ENCODE assay signal across 15 cellular contexts in genomic region chr15:84629033-84629432, GRCh38. TPM values are rescaled to one million over a fixed set of nuclear protein-coding genes. Genes with fewer than 3 reads are reported as not detected.
DNase-seq lines count a peak whose midpoint lies in the region; ATAC-seq and TF ChIP-seq lines count a peak whose summit lies in the region.
"Had no signal": no experiment of that assay in that cellular context is flagged by ENCODE, and none has a peak within 500 bp of the region (broad histone marks: within the 10 kb centered on the region; RNA-seq: fewer than 3 reads in every experiment).

No MANE protein-coding gene starts in this region.

- H3K4me1 Mint-ChIP-seq in Calu3 (ENCODE audit: low read depth, unreplicated experiment) (peaks cover 12% of the 10 kb centered on the region), natural killer cell (peaks cover 26 to 27% of the 10 kb centered on the region in 2 donors), neural crest cell (peaks cover 22% of the 10 kb centered on the region)

- H3K36me3 Mint-ChIP-seq in Calu3 (ENCODE audit: insufficient read depth, unreplicated experiment) = peaks cover 46% of the 10 kb centered on the region
- no peaks in the 10 kb centered on the region for H3K36me3 Mint-ChIP-seq in natural killer cell
- H3K36me3 Mint-ChIP-seq in neural crest cell (ENCODE audit: low read depth) = peaks cover 17% of the 10 kb centered on the region

- CTCF ChIA-PET in Calu3 (lab: Charles Lee) = interaction anchor here (0.6 to 0.7 kb wide), 2 partner anchors 18 to 394 kb away, joined by 3 read pairs; no protein-coding TSS in a partner anchor

- intact Hi-C loops in Calu3 (cut with micrococcal nuclease; ENCODE audit: unreplicated experiment) (no loop called here), natural killer cell (cut with micrococcal nuclease) (no loop called here)

- DNase-seq in Calu3 (no peak), natural killer cell (no peak), neural crest cell (ENCODE audit: low read depth, low spot score) (no peak), NCI-H187 (lab: John Stamatoyannopoulos, UW) (no peak), NCI-H345 (lab: John Stamatoyannopoulos, UW) (no peak), NCI-H2196 (lab: John Stamatoyannopoulos, UW; ENCODE audit: unreplicated experiment) (no peak)
- DNase-seq: ACHN; BE2C; C1 segment of cervical spinal cord; Caco-2; CD4-positive, alpha-beta T cell; DMS153; DMS79; GDM1 had no signal

- no peak for ATAC-seq in natural killer cell
- ATAC-seq in GM19397 (IDR thresholded peaks at IDR 0.05; ENCODE audit: unreplicated experiment) = no peak

- TF ChIP-seq CTCF in Calu3 (IDR thresholded peaks at IDR 0.05; ENCODE audit: unreplicated experiment) (no peak), natural killer cell (IDR thresholded peaks at IDR 0.05) (no peak), neural crest cell (conservative IDR thresholded peaks at IDR 0.05) (no peak)

- H3K4me3 Mint-ChIP-seq in Calu3 (ENCODE audit: low read depth, unreplicated experiment) (no peak overlapping the region), natural killer cell (peak overlapping the region; percentile 21), neural crest cell (peak overlapping the region; percentile 73)

- H3K27ac Mint-ChIP-seq in Calu3 (ENCODE audit: unreplicated experiment) (peak overlapping the region; percentile 50), natural killer cell (no peak overlapping the region), neural crest cell (ENCODE audit: unreplicated experiment) (no peak overlapping the region)

- H3K27me3 Mint-ChIP-seq in Calu3 (ENCODE audit: unreplicated experiment) (no peaks in the 10 kb centered on the region), natural killer cell (ENCODE audit: low read depth in 2 of 2) (no peaks in the 10 kb centered on the region), neural crest cell (ENCODE audit: low read depth) (peaks cover 2% of the 10 kb centered on the region)
- H3K27me3 Mint-ChIP-seq: CD4-positive, alpha-beta T cell had no signal

- BruUV-seq in Calu3 (replicated peaks; lab: Mats Ljungman, UMichigan) = no TSS peak

- H3K9me3 Mint-ChIP-seq in Calu3 (ENCODE audit: low read depth, unreplicated experiment) = no peaks in the 10 kb centered on the region
- H3K9me3 Mint-ChIP-seq in natural killer cell = no peaks in the 10 kb centered on the region
- H3K9me3 Mint-ChIP-seq in neural crest cell = no peaks in the 10 kb centered on the region
- H3K9me3 Mint-ChIP-seq: CD4-positive, alpha-beta T cell had no signal

RNA-seq across cellular contexts. Expression of gene WDR73, which starts 25.1 kb away (rescaled TPM):
- total RNA-seq in Calu3 (2022) (53.1 and 53.3 TPM in 2 replicates), natural killer cell (10 to 100 TPM; 19.2 to 26.7 (median 19.7) TPM), neural crest cell (47.1 and 53.2 TPM in 2 replicates)

RNA-seq across cellular contexts. Expression of gene ZSCAN2, which starts 28.2 kb away (rescaled TPM):
- 16.0 and 18.0 TPM in 2 replicates for total RNA-seq in Calu3 (2022)
- 1 to 10 TPM; 5.0 to 8.3 (median 5.5) TPM for total RNA-seq in natural killer cell
- 21.1 and 21.7 TPM in 2 replicates for total RNA-seq in neural crest cell

RNA-seq across cellular contexts. Expression of gene NMB, which starts 29.0 kb away (rescaled TPM):
- total RNA-seq in Calu3 (2022) = 10.9 and 16.6 TPM in 2 replicates
- total RNA-seq in natural killer cell = 1 to 10 TPM; 3.8 to 6.4 (median 5.1) TPM
- 4.0 and 4.9 TPM in 2 replicates for total RNA-seq in neural crest cell
